1 cellular context compared by ENCODE assay signal in genomic region chr2:196719565-196719872, GRCh38.
TF ChIP-seq lines count a peak whose summit lies in the region.

No MANE protein-coding gene starts in this region.

TF ChIP-seq in HepG2, 621 proteins besides CTCF, POLR2A, EP300 and RAD21 (continued from another document):
- no peak for TF ChIP-seq BRF2 (CRISPR knock-in tag; IDR thresholded peaks at IDR 0.05)
